15 cellular contexts compared by ENCODE assay signal in the genomic region with DNA sequence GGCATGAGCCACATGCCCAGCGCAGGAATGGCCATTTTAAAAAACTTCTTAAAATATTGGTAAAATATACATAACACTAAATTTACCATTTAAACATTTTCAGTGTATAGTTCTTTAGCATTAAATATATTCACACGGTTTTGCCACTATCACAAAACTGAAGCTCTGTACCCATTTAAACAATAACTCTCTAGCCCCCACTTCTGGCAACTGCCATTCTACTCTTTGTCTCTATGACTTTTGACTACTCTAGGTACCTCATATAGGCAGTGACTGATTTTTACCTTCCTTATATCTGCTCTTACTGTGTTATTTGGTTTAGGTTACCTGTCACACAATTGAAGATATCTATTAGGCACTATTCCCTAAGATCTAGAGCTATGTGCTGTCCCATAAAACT. TPM values are rescaled to one million over a fixed set of nuclear protein-coding genes. Genes with fewer than 3 reads are reported as not detected.
DNase-seq lines count a peak whose midpoint lies in the region; ATAC-seq and TF ChIP-seq lines count a peak whose summit lies in the region.
"Had no signal": no experiment of that assay in that cellular context is flagged by ENCODE, and none has a peak within 500 bp of the region (broad histone marks: within the 10 kb centered on the region; RNA-seq: fewer than 3 reads in every experiment).

No MANE protein-coding gene starts in this region.

- no peak overlapping the region for H3K4me2 ChIP-seq in OCI-LY1 (ENCODE audit: low read length)

- no peak for DNase-seq in AG09309 (ENCODE audit: low read depth)
- DNase-seq in epithelial cell of proximal tubule (ENCODE audit: low read depth), result no peak
- DNase-seq in activated T-cell treated with anti-CD3 and anti-CD28 coated beads, Interleukin-2, amount 50 U/mL, for 48 hours, result no peak
- no peak for DNase-seq in DMS79 (lab: John Stamatoyannopoulos, UW)
- no peak for DNase-seq in SHP77 treated with DMSO at 0.1 percent for 48 hours (lab: John Stamatoyannopoulos, UW)
- DNase-seq: activated CD8-positive, alpha-beta memory T cell treated with anti-CD3 and anti-CD28 coated beads, Interleukin-2, amount 50 U/mL, for 4 hours; Calu3; KG1; kidney glomerular epithelial cell; NCI-H524 treated with DMSO at 0.1 percent for 48 hours; stimulated activated naive CD8-positive, alpha-beta T cell treated with anti-CD3 and anti-CD28 coated beads, Interleukin-15, amount 100 ng/mL, for 72 hours had no signal

- no peak overlapping the region for H2AFZ ChIP-seq in OCI-LY1 (ENCODE audit: low read length)

- no peaks in the 10 kb centered on the region for H3F3A ChIP-seq in OCI-LY1 (ENCODE audit: insufficient read depth, low read length)

- H4K20me1 ChIP-seq in OCI-LY1 (ENCODE audit: insufficient read depth, low read length), result no peaks in the 10 kb centered on the region

- H3K9me3 ChIP-seq in OCI-LY1 (ENCODE audit: low read length), result peaks cover 7% of the 10 kb centered on the region; the same call in 1 of the 2 replicates

- peaks cover 32% of the 10 kb centered on the region for H3K4me1 ChIP-seq in OCI-LY1 (ENCODE audit: insufficient read depth, low read length, severe bottlenecking)

- H3K36me3 ChIP-seq in OCI-LY1 (ENCODE audit: insufficient read depth, low read length), result peaks cover 13% of the 10 kb centered on the region

- H3K4me3 ChIP-seq in AG09309 (ENCODE audit: control insufficient read depth, low read depth, low read length), result no peak overlapping the region
- no peak overlapping the region for H3K4me3 ChIP-seq in OCI-LY1 (ENCODE audit: low read depth, low read length, poor library complexity, severe bottlenecking)
- no peak overlapping the region for H3K4me3 ChIP-seq in epithelial cell of proximal tubule (ENCODE audit: low read depth, low read length)

- no peaks in the 10 kb centered on the region for H3K79me2 ChIP-seq in OCI-LY1 (ENCODE audit: insufficient read depth, low read length)

- no peak overlapping the region for H3K9ac ChIP-seq in OCI-LY1 (ENCODE audit: low read length)

- H3K9me2 ChIP-seq in OCI-LY1 (ENCODE audit: low read depth, low read length), result no peaks in the 10 kb centered on the region

- H3K27ac ChIP-seq in OCI-LY1 (ENCODE audit: low read depth, low read length, poor library complexity, severe bottlenecking), result no peak overlapping the region
- H3K27ac ChIP-seq: epithelial cell of prostate had no signal

- TF ChIP-seq CTCF in AG09309 (IDR thresholded peaks at IDR 0.05; ENCODE audit: control insufficient read depth, insufficient read depth, low read depth, low read length, missing control alignments) (peak; percentile 53), GM12873 (IDR thresholded peaks at IDR 0.05; ENCODE audit: insufficient read depth, low read depth, low read length, missing control alignments) (peak; percentile 23), OCI-LY1 (IDR thresholded peaks at IDR 0.05; ENCODE audit: low read length) (peak; percentile 66), epithelial cell of proximal tubule (conservative IDR thresholded peaks at IDR 0.05; ENCODE audit: low read depth, low read length) (peak; percentile 53)

- H3K27me3 ChIP-seq in OCI-LY1 (ENCODE audit: insufficient read depth, low read length), result no peaks in the 10 kb centered on the region

- no peak for ATAC-seq in HG03196 (IDR thresholded peaks at IDR 0.05; ENCODE audit: unreplicated experiment)
- ATAC-seq: stimulated activated naive CD8-positive, alpha-beta T cell treated with anti-CD3 and anti-CD28 coated beads, Interleukin-15, amount 100 ng/mL, for 72 hours had no signal

RNA-seq across cellular contexts. Expression of a gene that starts 2.3 kb away (rescaled TPM):
- 1.4 and 2.8 TPM in 2 replicates for total RNA-seq in epithelial cell of proximal tubule
